ENCODE assay signal across 28 cellular contexts in the genomic region with DNA sequence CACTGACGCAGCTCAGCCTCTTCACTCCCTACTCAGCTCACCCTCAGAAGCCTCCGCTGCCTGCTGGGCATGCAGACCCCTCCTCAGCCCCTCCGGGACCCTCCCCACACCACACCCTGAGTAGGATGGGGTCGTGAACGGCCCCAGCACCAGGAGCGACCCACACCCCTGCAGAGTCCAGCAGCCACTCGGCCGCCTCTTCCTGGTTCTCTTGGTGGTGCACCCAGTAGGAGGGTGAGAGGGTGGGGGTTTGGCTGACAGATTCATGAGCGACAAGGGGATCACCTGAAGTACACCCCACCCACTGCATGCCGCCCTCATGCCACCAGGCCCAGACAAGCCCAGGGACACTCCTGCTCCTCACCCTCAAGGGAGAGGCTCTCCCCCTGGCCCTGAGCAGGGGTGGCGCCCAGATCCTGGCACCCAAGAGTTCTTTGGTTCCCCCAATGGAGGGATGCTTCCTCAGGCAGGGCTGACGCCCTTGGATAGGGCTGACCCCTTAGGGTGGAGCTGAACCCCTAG.
"Had no signal": no experiment of that assay in that cellular context is flagged by ENCODE, and none has a peak within 500 bp of the region (broad histone marks: within the 10 kb centered on the region; RNA-seq: fewer than 3 reads in every experiment).

No MANE protein-coding gene starts in this region.

- H3K4me1 ChIP-seq: colonic mucosa had no signal

- H3K36me3 ChIP-seq: colonic mucosa, esophagus squamous epithelium, neural progenitor cell, vagina, WERI-Rb-1 had no signal

- DNase-seq: activated CD4-positive, alpha-beta memory T cell treated with anti-CD3 and anti-CD28 coated beads, Interleukin-2, amount 10 ng/mL, durations not matched to agents 7 days and 5 days; activated CD4-positive, alpha-beta T cell treated with anti-CD3 and anti-CD28 coated beads for 1 hour; activated CD4-positive, alpha-beta T cell treated with anti-CD3 and anti-CD28 coated beads, Interleukin-2, amount 10 ng/mL, durations not matched to agents 7 days and 5 days; activated CD8-positive, alpha-beta memory T cell treated with anti-CD3 and anti-CD28 coated beads, Interleukin-2, amount 50 U/mL, for 48 hours; activated T-cell treated with anti-CD3 and anti-CD28 coated beads, Interleukin-2, amount 50 U/mL, for 48 hours; colonic mucosa; effector CD8-positive, alpha-beta T cell; esophagus squamous epithelium; hippocampal formation; left cardiac atrium; mesendoderm; natural killer cell; stimulated activated CD4-positive, alpha-beta T cell treated with anti-CD3 and anti-CD28 coated beads, Interleukin-1b, Interleukin-23, amount 100 ng/mL, for 48 hours; stimulated activated CD4-positive, alpha-beta T cell treated with anti-CD3 and anti-CD28 coated beads, Interleukin-4, amount 100 ng/mL, for 4 hours; stimulated activated CD8-positive, alpha-beta memory T cell treated with anti-CD3 and anti-CD28 coated beads, Interleukin-4, amount 100 ng/mL, for 48 hours; stimulated activated naive CD8-positive, alpha-beta T cell treated with anti-CD3 and anti-CD28 coated beads, Interleukin-15, amount 100 ng/mL, for 72 hours; substantia nigra; T1000; WERI-Rb-1 had no signal

- H3K9me3 ChIP-seq: colonic mucosa, vagina had no signal

- H3K9ac ChIP-seq: neural progenitor cell had no signal

- H3K27ac ChIP-seq: colonic mucosa, epithelial cell of prostate, esophagus squamous epithelium, neural progenitor cell, vagina, WERI-Rb-1 had no signal

- H3K4me3 ChIP-seq: colonic mucosa, esophagus squamous epithelium, lung, neural progenitor cell, smooth muscle cell, vagina had no signal

- FAIRE-seq: bronchial epithelial cell, endometrium, frontal cortex, keratinocyte had no signal

- H3K27me3 ChIP-seq: colonic mucosa, neural progenitor cell, vagina had no signal

- H3K4me2 ChIP-seq: neural progenitor cell, smooth muscle cell had no signal

- H2AFZ ChIP-seq: neural progenitor cell had no signal
